ENCODE assay signal across 10 cellular contexts in genomic region chr1:9238550-9238949, GRCh38. TPM values are rescaled to one million over a fixed set of nuclear protein-coding genes. Genes with fewer than 3 reads are reported as not detected.
DNase-seq lines count a peak whose midpoint lies in the region; ATAC-seq, FAIRE-seq and TF ChIP-seq lines count a peak whose summit lies in the region.
"Had no signal": no experiment of that assay in that cellular context is flagged by ENCODE, and none has a peak within 500 bp of the region (broad histone marks: within the 10 kb centered on the region; RNA-seq: fewer than 3 reads in every experiment).

No MANE protein-coding gene starts in this region.

- no TSS peak for BruUV-seq in A673 (replicated peaks; lab: Mats Ljungman, UMichigan)

- H3K9ac ChIP-seq in BLaER1 treated with 17β-estradiol and CSF1 and Interleukin-3, amounts not matched to agents 10 nM and 100 nM, result peak overlapping the region in 3 of 11 experiments; percentile 2 to 27 (median 5); a peak in 1 of 22 replicates

- peaks cover 0 to 43% (median 0%) of the 10 kb centered on the region in 11 experiments; a peak in 7 of 22 replicates for H3K27me3 ChIP-seq in BLaER1 treated with 17β-estradiol and CSF1 and Interleukin-3, amounts not matched to agents 10 nM and 100 nM
- H3K27me3 ChIP-seq in pancreas, result no peaks in the 10 kb centered on the region
- no peaks in the 10 kb centered on the region for H3K27me3 ChIP-seq in A673 (replicated peaks; ENCODE audit: insufficient read depth, low read depth, low read length, poor library complexity)

- H3K36me3 ChIP-seq in BLaER1 treated with 17β-estradiol and CSF1 and Interleukin-3, amounts not matched to agents 10 nM and 100 nM, result no peaks in the 10 kb centered on the region
- H3K36me3 ChIP-seq in pancreas, result no peaks in the 10 kb centered on the region
- H3K36me3 ChIP-seq in A673 (ENCODE audit: insufficient read depth, low read length, poor library complexity, severe bottlenecking), result no peaks in the 10 kb centered on the region

- H3K9me3 ChIP-seq in BLaER1 treated with 17β-estradiol and CSF1 and Interleukin-3, amounts not matched to agents 10 nM and 100 nM (replicated peaks in 1 of 11), result no peaks in the 10 kb centered on the region
- H3K9me3 ChIP-seq in pancreas (no peaks in the 10 kb centered on the region), A673 (ENCODE audit: low read depth, low read length, poor library complexity, severe bottlenecking) (no peaks in the 10 kb centered on the region)

- peaks cover 85 to 93% (median 91%) of the 10 kb centered on the region in 10 experiments for H3K4me1 ChIP-seq in BLaER1 treated with 17β-estradiol and CSF1 and Interleukin-3, amounts not matched to agents 10 nM and 100 nM
- H3K4me1 ChIP-seq in pancreas (peaks cover 15 to 76% (median 38%) of the 10 kb centered on the region in 3 donors), A673 (ENCODE audit: insufficient read depth, low read length, poor library complexity, severe bottlenecking) (no peaks in the 10 kb centered on the region)

- TF ChIP-seq CTCF in pancreas (IDR thresholded peaks at IDR 0.05), result no peak
- TF ChIP-seq CTCF in GM13976 (IDR thresholded peaks at IDR 0.05; ENCODE audit: borderline replicate concordance, control extremely low read depth, extremely low read depth, insufficient read depth, missing control alignments), result no peak
- no peak for TF ChIP-seq CTCF in A673 (conservative IDR thresholded peaks at IDR 0.05; ENCODE audit: low read depth, low read length)

- peaks cover 0 to 62% (median 0%) of the 10 kb centered on the region in 11 experiments; a peak in 7 of 22 replicates for H4K20me1 ChIP-seq in BLaER1 treated with 17β-estradiol and CSF1 and Interleukin-3, amounts not matched to agents 10 nM and 100 nM

- intact Hi-C loops in pancreas (cut with DNase I), result no loop called here
- intact Hi-C loops in A673 (cut with micrococcal nuclease; ENCODE audit: unreplicated experiment), result no loop called here
- intact Hi-C loops in sciatic nerve (cut with DNase I), result no loop called here

- POLR2A ChIA-PET in A673 (lab: Charles Lee; ENCODE audit: low non-redundant PET), result no interaction called here

- H3K27ac ChIP-seq in BLaER1 treated with 17β-estradiol and CSF1 and Interleukin-3, amounts not matched to agents 10 nM and 100 nM, result peak overlapping the region in 1 of 11 experiments; percentile 15; a peak in 2 of 22 replicates
- H3K27ac ChIP-seq in pancreas, result peak overlapping the region in 3 of 4 donors; percentile 33 to 89 (median 85)
- H3K27ac ChIP-seq in A673 (ENCODE audit: low read depth, low read length, poor library complexity, severe bottlenecking), result no peak overlapping the region

- in situ Hi-C loops in GM13976 (cut with MboI; ENCODE audit: low sequenced_read_pairs, unreplicated experiment), result no loop called here

- FAIRE-seq in pancreas (lab: Jason Lieb, UNC), result no peak
- FAIRE-seq: H54 had no signal

- peak overlapping the region; percentile 65 to 96 (median 90) for H3K4me2 ChIP-seq in BLaER1 treated with 17β-estradiol and CSF1 and Interleukin-3, amounts not matched to agents 10 nM and 100 nM

- H3K4me3 ChIP-seq in BLaER1 treated with 17β-estradiol and CSF1 and Interleukin-3, amounts not matched to agents 10 nM and 100 nM, result no peak overlapping the region
- no peak overlapping the region for H3K4me3 ChIP-seq in pancreas
- no peak overlapping the region for H3K4me3 ChIP-seq in A673 (ENCODE audit: low read depth, low read length, poor library complexity, severe bottlenecking)

- DNase-seq in NOMO-1 treated with DMSO at 0.1 percent for 48 hours (lab: John Stamatoyannopoulos, UW; ENCODE audit: unreplicated experiment), result peak; percentile 60
- peak; percentile 55 for DNase-seq in fibroblast of peridontal ligament (ENCODE audit: extremely low read depth)
- peak in 1 of 6 donors; percentile 51 for DNase-seq in pancreas
- DNase-seq in GM13976 (ENCODE audit: low spot score), result no peak
- DNase-seq in A673 (ENCODE audit: low spot score), result no peak
- no peak for DNase-seq in sciatic nerve (ENCODE audit: low spot score)
- DNase-seq in cortex of kidney (lab: John Stamatoyannopoulos, UW), result no peak
- DNase-seq: NCI-H1694 had no signal

- CTCF ChIA-PET in A673 (lab: Charles Lee), result no interaction called here

- peak in 2 of 4 donors; percentile 35 to 44 for ATAC-seq in pancreas
- ATAC-seq in sciatic nerve, result no peak

- 17 to 18% methylated on average over 4 of the region's 4 CpGs for WGBS in pancreas, 2 donors

RNA-seq across cellular contexts. Expression of gene H6PD, which starts 4.0 kb away (rescaled TPM):
- total RNA-seq in pancreas, result 10 to 100 TPM; 14.2 to 34.2 (median 18.5) TPM
- polyA plus RNA-seq in pancreas, result 10 to 100 TPM in 1 of 2 donors, 1 to 10 TPM in 1; 8.7 to 13.4 TPM
- total RNA-seq in A673 (2021), result 6.2 and 10.6 TPM in 2 replicates
- total RNA-seq in sciatic nerve, result 52.9 TPM

RNA-seq across cellular contexts. Expression of gene SPSB1, which starts 54.1 kb away (rescaled TPM):
- 10 to 100 TPM; 10.5 to 27.5 (median 21.0) TPM for total RNA-seq in pancreas
- 10 to 100 TPM; 11.9 to 15.4 TPM for polyA plus RNA-seq in pancreas
- total RNA-seq in A673 (2021), result 7.5 and 11.8 TPM in 2 replicates
- total RNA-seq in sciatic nerve, result 20.1 TPM

Comparison
In these comparisons a context has a peak if more than half of its experiments do, and no peak if none do; other contexts are left out.
1. DNase-seq: peak in NOMO-1 treated with DMSO at 0.1 percent for 48 hours (single experiment) and fibroblast of peridontal ligament (single experiment); none in GM13976 (single experiment), A673 (single experiment), sciatic nerve (single experiment) and cortex of kidney (single experiment).